In the genomic region with DNA sequence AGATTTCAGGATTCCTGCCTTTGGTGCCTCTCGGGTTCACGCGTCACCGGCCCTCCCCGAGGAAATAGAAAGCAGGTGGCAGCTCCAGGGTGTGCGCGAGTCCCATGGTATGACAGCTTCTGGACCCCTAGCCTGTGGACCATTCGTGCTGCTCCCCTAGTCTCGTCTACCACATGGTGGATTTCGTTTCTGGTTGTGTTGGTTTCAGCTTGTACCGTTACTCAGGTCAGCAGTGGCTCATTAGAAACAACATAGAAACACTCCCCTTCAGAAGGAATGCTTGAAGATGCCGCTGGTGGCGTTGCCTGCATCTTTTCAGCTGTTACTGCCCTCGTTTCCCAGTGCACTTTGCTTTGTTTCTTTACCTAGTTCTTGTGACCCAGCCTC, we compare ENCODE assay signal across 8 cellular contexts. TPM values are rescaled to one million over a fixed set of nuclear protein-coding genes. Genes with fewer than 3 reads are reported as not detected.
DNase-seq lines count a peak whose midpoint lies in the region; ATAC-seq, FAIRE-seq and TF ChIP-seq lines count a peak whose summit lies in the region.

No MANE protein-coding gene starts in this region.

- peak; percentile 52 for ATAC-seq in GM18517 (IDR thresholded peaks at IDR 0.05; ENCODE audit: unreplicated experiment)
- ATAC-seq in HG02938 (IDR thresholded peaks at IDR 0.05; ENCODE audit: unreplicated experiment), result peak; percentile 60
- ATAC-seq in stimulated activated naive CD8-positive, alpha-beta T cell treated with anti-CD3 and anti-CD28 coated beads, Interleukin-15, Interleukin-2, amounts not matched to agents 100 U/mL and 50 U/mL, for 24 hours, result peak; percentile 45

- no peaks in the 10 kb centered on the region for H3K9me3 ChIP-seq in BE2C

- no peaks in the 10 kb centered on the region for H3K4me1 ChIP-seq in BE2C

- TF ChIP-seq CTCF in BE2C (IDR thresholded peaks at IDR 0.05; ENCODE audit: low read depth, low read length) (no peak), bronchial epithelial cell (IDR thresholded peaks at IDR 0.05; ENCODE audit: insufficient read depth, low read length, severe bottlenecking) (no peak)

- no peak for FAIRE-seq in bronchial epithelial cell (lab: Jason Lieb, UNC)

- H3K27me3 ChIP-seq in BE2C, result no peaks in the 10 kb centered on the region
- H3K27me3 ChIP-seq in bronchial epithelial cell (ENCODE audit: control insufficient read depth, insufficient read depth, low read length), result no peaks in the 10 kb centered on the region

- H3K36me3 ChIP-seq in BE2C (no peaks in the 10 kb centered on the region), bronchial epithelial cell (ENCODE audit: control insufficient read depth, insufficient read depth, low read length) (peaks cover 1% of the 10 kb centered on the region)

- peak; percentile 15 for DNase-seq in BE2C
- peak; percentile 69 for DNase-seq in NCI-H69 (lab: John Stamatoyannopoulos, UW)
- peak; percentile 39 for DNase-seq in bronchial epithelial cell (ENCODE audit: low read depth)
- DNase-seq in kidney tubule cell (ENCODE audit: low spot score), result peak; percentile 47
- no peak for DNase-seq in stimulated activated naive CD8-positive, alpha-beta T cell treated with anti-CD3 and anti-CD28 coated beads, Interleukin-15, Interleukin-2, amounts not matched to agents 100 U/mL and 50 U/mL, for 24 hours
- DNase-seq in NCI-H1048 (lab: John Stamatoyannopoulos, UW), result no peak

- H3K4me3 ChIP-seq in BE2C (ENCODE audit: low read depth, low read length) (peak overlapping the region; percentile 85), bronchial epithelial cell (ENCODE audit: low read depth, low read length) (peak overlapping the region; percentile 97)

RNA-seq across cellular contexts. Expression of gene TTC17, which starts 0.7 kb away (rescaled TPM):
- 77.4 TPM for polyA plus RNA-seq in BE2C (2012; ENCODE audit: insufficient read depth, insufficient read length, low read depth)
- 74.2 and 90.3 TPM in 2 replicates for total RNA-seq in bronchial epithelial cell

RNA-seq across cellular contexts. Expression of gene API5, which starts 47.6 kb away (rescaled TPM):
- 31.7 TPM for polyA plus RNA-seq in BE2C (2012; ENCODE audit: insufficient read depth, insufficient read length, low read depth)
- total RNA-seq in bronchial epithelial cell, result 72.9 and 90.9 TPM in 2 replicates

Comparison
In these comparisons a context has a peak if more than half of its experiments do, and no peak if none do; other contexts are left out.
1. DNase-seq: peak in BE2C (single experiment), NCI-H69 (single experiment), bronchial epithelial cell (single experiment) and kidney tubule cell (single experiment); none in stimulated activated naive CD8-positive, alpha-beta T cell treated with anti-CD3 and anti-CD28 coated beads, Interleukin-15, Interleukin-2, amounts not matched to agents 100 U/mL and 50 U/mL, for 24 hours (single experiment) and NCI-H1048 (single experiment).
2. Peak in every context shown above with its lines, with median percentiles within 50 percentile points of each other: ATAC-seq.